ENCODE assay signal across 12 cellular contexts in genomic region chr3:154781595-154781994, GRCh38.
"Had no signal": no experiment of that assay in that cellular context is flagged by ENCODE, and none has a peak within 500 bp of the region (broad histone marks: within the 10 kb centered on the region; RNA-seq: fewer than 3 reads in every experiment).

No MANE protein-coding gene starts in this region.

- ATAC-seq: activated CD4-positive, alpha-beta T cell treated with anti-CD3 and anti-CD28 coated beads for 36 hours; left cardiac atrium; lower lobe of right lung had no signal

- DNase-seq: activated CD4-positive, alpha-beta memory T cell treated with anti-CD3 and anti-CD28 coated beads, Interleukin-2, amount 10 ng/mL, durations not matched to agents 7 days and 5 days; activated CD4-positive, alpha-beta T cell treated with anti-CD3 and anti-CD28 coated beads for 36 hours; activated naive CD4-positive, alpha-beta T cell treated with anti-CD3 and anti-CD28 coated beads, Interleukin-2, amount 10 ng/mL, durations not matched to agents 7 days and 5 days; activated T-cell treated with anti-CD3 and anti-CD28 coated beads, Interleukin-2, amount 50 U/mL, for 24 hours; left cardiac atrium; lower lobe of right lung; midbrain; psoas muscle; sigmoid colon; stimulated activated CD4-positive, alpha-beta T cell treated with anti-CD3 and anti-CD28 coated beads, Interleukin-1b, Interleukin-23, amount 100 ng/mL, for 48 hours; T-helper 1 cell had no signal

- H3K4me3 ChIP-seq: lower lobe of right lung, psoas muscle, sigmoid colon, thoracic aorta had no signal

- H3K27ac ChIP-seq: lower lobe of right lung, psoas muscle, sigmoid colon, thoracic aorta had no signal

- H3K9me3 ChIP-seq: lower lobe of right lung, psoas muscle, sigmoid colon, thoracic aorta had no signal

- H3K27me3 ChIP-seq: sigmoid colon had no signal

- H3K36me3 ChIP-seq: lower lobe of right lung, sigmoid colon, thoracic aorta had no signal

- H3K4me1 ChIP-seq: psoas muscle, sigmoid colon had no signal
